Comparison of ENCODE assay signal across 32 cellular contexts in genomic region chr3:138933068-138933668, GRCh38. TPM values are rescaled to one million over a fixed set of nuclear protein-coding genes. Genes with fewer than 3 reads are reported as not detected.
"Had no signal": no experiment of that assay in that cellular context is flagged by ENCODE, and none has a peak within 500 bp of the region (broad histone marks: within the 10 kb centered on the region; RNA-seq: fewer than 3 reads in every experiment).

No MANE protein-coding gene starts in this region.

- H3K27me3 ChIP-seq: ovary, uterus had no signal

- H3K4me1 ChIP-seq: uterus had no signal

- H3K9me3 Mint-ChIP-seq: memory B cell; naive thymus-derived CD4-positive, alpha-beta T cell; nephron; neural progenitor cell; stimulated activated naive CD8-positive, alpha-beta T cell treated with anti-CD3 and anti-CD28 coated beads, Interleukin-15, amount 100 ng/mL, for 72 hours had no signal

- H3K27ac ChIP-seq: dorsolateral prefrontal cortex, epithelial cell of prostate, gastrocnemius medialis, hepatocyte, neural progenitor cell, ovary, right lobe of liver, suprapubic skin, transverse colon, upper lobe of right lung, uterus had no signal

- H3K9me3 ChIP-seq: gastrocnemius medialis, ovary, right lobe of liver, suprapubic skin, transverse colon, upper lobe of right lung, uterus had no signal

- H3K79me2 ChIP-seq: hepatocyte had no signal

- H3K4me2 ChIP-seq: hepatocyte, neural progenitor cell, smooth muscle cell had no signal

- H3K4me3 Mint-ChIP-seq: memory B cell; naive thymus-derived CD4-positive, alpha-beta T cell; nephron; neural progenitor cell; stimulated activated naive CD8-positive, alpha-beta T cell treated with anti-CD3 and anti-CD28 coated beads, Interleukin-15, amount 100 ng/mL, for 72 hours had no signal

- H3K27ac Mint-ChIP-seq: memory B cell; naive thymus-derived CD4-positive, alpha-beta T cell; nephron; neural progenitor cell; progenitor cell of endocrine pancreas; stimulated activated naive CD8-positive, alpha-beta T cell treated with anti-CD3 and anti-CD28 coated beads, Interleukin-15, amount 100 ng/mL, for 72 hours had no signal

- DNase-seq: dorsolateral prefrontal cortex; effector CD4-positive, alpha-beta T cell; foreskin fibroblast; gastrocnemius medialis; head of caudate nucleus; kidney; midbrain; naive thymus-derived CD4-positive, alpha-beta T cell; right lobe of liver; stimulated activated CD4-positive, alpha-beta T cell treated with anti-CD3 and anti-CD28 coated beads, Interleukin-12 subunit alpha, Interleukin-12 subunit beta, amount 100 ng/mL, for 4 hours; stimulated activated CD4-positive, alpha-beta T cell treated with anti-CD3 and anti-CD28 coated beads, Interleukin-1b, Interleukin-23, amount 100 ng/mL, for 48 hours; stimulated activated CD4-positive, alpha-beta T cell treated with anti-CD3 and anti-CD28 coated beads, Interleukin-4, amount 100 ng/mL, for 1 hour; stimulated activated CD8-positive, alpha-beta memory T cell treated with anti-CD3 and anti-CD28 coated beads, Interleukin-4, amount 100 ng/mL, for 48 hours; stimulated activated naive CD4-positive, alpha-beta T cell; stimulated activated naive CD8-positive, alpha-beta T cell treated with anti-CD3 and anti-CD28 coated beads, Interleukin-15, amount 100 ng/mL, for 72 hours; transverse colon; upper lobe of right lung; uterus had no signal

- H3K4me3 ChIP-seq: dorsolateral prefrontal cortex, gastrocnemius medialis, hepatocyte, lung, neural progenitor cell, ovary, right lobe of liver, smooth muscle cell, suprapubic skin, transverse colon, upper lobe of right lung, uterus had no signal

- H3K36me3 ChIP-seq: gastrocnemius medialis, neural progenitor cell, ovary, right lobe of liver, suprapubic skin, transverse colon, upper lobe of right lung, uterus had no signal

- H3K36me3 Mint-ChIP-seq: memory B cell; naive thymus-derived CD4-positive, alpha-beta T cell; neural progenitor cell had no signal

- ATAC-seq: esophagus mucosa; gastrocnemius medialis; left lobe of liver; naive thymus-derived CD4-positive, alpha-beta T cell; right lobe of liver; stimulated activated naive CD8-positive, alpha-beta T cell treated with anti-CD3 and anti-CD28 coated beads, Interleukin-15, amount 100 ng/mL, for 72 hours; upper lobe of right lung had no signal

- H2AFZ ChIP-seq: hepatocyte, neural progenitor cell had no signal

RNA-seq across cellular contexts. Expression of gene FOXL2, which starts 13.8 kb away (rescaled TPM):
- total RNA-seq: esophagus mucosa; gastrocnemius medialis; hepatocyte; kidney; liver; naive thymus-derived CD4-positive, alpha-beta T cell; right lobe of liver; smooth muscle cell; transverse colon; upper lobe of right lung had no signal
- polyA plus RNA-seq: hepatocyte; liver; lung; naive thymus-derived CD4-positive, alpha-beta T cell; smooth muscle cell had no signal

RNA-seq across cellular contexts. Expression of gene FOXL2NB, which starts 13.8 kb away (rescaled TPM):
- total RNA-seq: esophagus mucosa; gastrocnemius medialis; glomerular endothelial cell; hepatocyte; kidney; left lobe of liver; liver; lung; naive thymus-derived CD4-positive, alpha-beta T cell; progenitor cell of endocrine pancreas; right lobe of liver; smooth muscle cell; transverse colon; upper lobe of right lung had no signal
- polyA plus RNA-seq: hepatocyte; liver; lung; naive thymus-derived CD4-positive, alpha-beta T cell; smooth muscle cell had no signal
